8 cellular contexts compared by ENCODE assay signal in the genomic region with DNA sequence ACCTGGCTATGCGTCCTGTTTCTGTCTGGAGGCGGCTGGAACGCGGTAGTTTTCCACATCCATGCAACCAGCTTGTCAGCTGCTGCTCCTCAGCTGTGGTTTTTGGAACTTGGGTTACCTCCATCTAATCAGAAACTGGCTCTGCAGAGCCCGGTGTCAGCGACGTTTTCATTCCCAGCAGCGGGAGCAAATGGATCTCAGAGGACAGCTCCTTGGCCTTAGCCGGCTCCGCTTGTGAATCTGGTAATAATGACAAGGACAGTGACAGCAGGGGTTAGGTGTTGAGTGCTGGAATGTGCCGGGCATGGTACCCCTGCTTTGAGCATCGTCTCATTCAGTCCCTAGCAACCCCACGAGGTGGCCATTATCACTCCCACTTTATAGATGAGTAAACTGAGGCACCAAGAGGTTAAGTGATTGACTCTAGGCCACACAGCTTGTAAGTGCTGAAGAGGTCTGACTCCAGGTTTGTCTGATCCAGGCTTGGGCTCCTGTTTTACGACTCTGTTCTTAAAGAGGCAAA. TPM values are rescaled to one million over a fixed set of nuclear protein-coding genes. Genes with fewer than 3 reads are reported as not detected.
A peak's percentile ranks its signal among the peaks of the same experiment; 100 is the strongest.
DNase-seq lines count a peak whose midpoint lies in the region; ATAC-seq and TF ChIP-seq lines count a peak whose summit lies in the region.

No MANE protein-coding gene starts in this region.

- TF ChIP-seq CTCF in lower lobe of right lung (IDR thresholded peaks at IDR 0.05) (no peak), type B pancreatic cell (conservative IDR thresholded peaks at IDR 0.05) (no peak)

- H3K4me3 ChIP-seq in lower lobe of right lung = peak overlapping the region; percentile 68

- no peaks in the 10 kb centered on the region for H3K9me3 Mint-ChIP-seq in activated naive CD4-positive, alpha-beta T cell treated with anti-CD3 and anti-CD28 coated beads for 36 hours
- H3K9me3 Mint-ChIP-seq in type B pancreatic cell = no peaks in the 10 kb centered on the region

- H3K27ac ChIP-seq in angular gyrus (ENCODE audit: low read depth, low read length) (peak overlapping the region; percentile 67), lower lobe of right lung (peak overlapping the region; percentile 80)

- CTCF ChIA-PET in activated naive CD4-positive, alpha-beta T cell treated with anti-CD3 and anti-CD28 coated beads for 36 hours (lab: Charles Lee) = interaction anchor here (0.9 to 3.1 kb wide), 5 partner anchors 26 to 151 kb away, joined by 3 to 12 read pairs (median 4); no protein-coding TSS in a partner anchor

- H3K27ac Mint-ChIP-seq in activated naive CD4-positive, alpha-beta T cell treated with anti-CD3 and anti-CD28 coated beads for 36 hours = no peak overlapping the region
- no peak overlapping the region for H3K27ac Mint-ChIP-seq in type B pancreatic cell

- no peaks in the 10 kb centered on the region for H3K9me3 ChIP-seq in lower lobe of right lung

- DNase-seq in activated naive CD4-positive, alpha-beta T cell treated with anti-CD3 and anti-CD28 coated beads for 36 hours = no peak
- no peak for DNase-seq in activated naive CD4-positive, alpha-beta T cell treated with anti-CD3 and anti-CD28 coated beads, Interleukin-2, amount 50 U/mL, for 16 hours
- DNase-seq in lower lobe of right lung (no peak), type B pancreatic cell (ENCODE audit: extremely low spot score, unreplicated experiment) (no peak), DMS153 treated with DMSO at 0.1 percent for 48 hours (lab: John Stamatoyannopoulos, UW; ENCODE audit: unreplicated experiment) (no peak), COR-L47 (lab: John Stamatoyannopoulos, UW) (no peak), hepatic stellate cell (ENCODE audit: low spot score) (no peak)

- intact Hi-C loops in activated naive CD4-positive, alpha-beta T cell treated with anti-CD3 and anti-CD28 coated beads for 36 hours (cut with micrococcal nuclease) = loop anchor here (2.0 to 5.0 kb wide), 3 partner anchors 79 to 134 kb away; no protein-coding TSS in a partner anchor
- intact Hi-C loops in lower lobe of right lung (cut with DNase I) = no loop called here

- peaks cover 37% of the 10 kb centered on the region for H3K27me3 ChIP-seq in lower lobe of right lung (ENCODE audit: low read depth)

- no peaks in the 10 kb centered on the region for H3K36me3 ChIP-seq in lower lobe of right lung

- no peak for ATAC-seq in lower lobe of right lung

- peak overlapping the region; percentile 87 for H3K4me3 Mint-ChIP-seq in activated naive CD4-positive, alpha-beta T cell treated with anti-CD3 and anti-CD28 coated beads for 36 hours
- H3K4me3 Mint-ChIP-seq in type B pancreatic cell = peak overlapping the region; percentile 68

- peaks cover 1% of the 10 kb centered on the region for H3K27me3 Mint-ChIP-seq in activated naive CD4-positive, alpha-beta T cell treated with anti-CD3 and anti-CD28 coated beads for 36 hours (ENCODE audit: low read depth)
- peaks cover 47% of the 10 kb centered on the region for H3K27me3 Mint-ChIP-seq in type B pancreatic cell

- peaks cover 10% of the 10 kb centered on the region for H3K4me1 Mint-ChIP-seq in activated naive CD4-positive, alpha-beta T cell treated with anti-CD3 and anti-CD28 coated beads for 36 hours (ENCODE audit: low read depth)
- H3K4me1 Mint-ChIP-seq in type B pancreatic cell (ENCODE audit: unreplicated experiment) = peaks cover 11% of the 10 kb centered on the region

- H3K36me3 Mint-ChIP-seq in activated naive CD4-positive, alpha-beta T cell treated with anti-CD3 and anti-CD28 coated beads for 36 hours (ENCODE audit: low read depth) = peaks cover 2% of the 10 kb centered on the region
- H3K36me3 Mint-ChIP-seq in type B pancreatic cell = no peaks in the 10 kb centered on the region

- peaks cover 68% of the 10 kb centered on the region for H3K4me1 ChIP-seq in lower lobe of right lung

RNA-seq across cellular contexts. Expression of a gene that starts 1.3 kb away (rescaled TPM):
- 10 to 100 TPM; 22.4 to 22.6 TPM for total RNA-seq in activated naive CD4-positive, alpha-beta T cell treated with anti-CD3 and anti-CD28 coated beads for 36 hours
- total RNA-seq in lower lobe of right lung = 72.4 TPM
- total RNA-seq in type B pancreatic cell (ENCODE audit: low replicate concordance) = 2.6 and 5.3 TPM in 2 replicates
